Comparison of ENCODE assay signal across 1 cellular context in the genomic region with DNA sequence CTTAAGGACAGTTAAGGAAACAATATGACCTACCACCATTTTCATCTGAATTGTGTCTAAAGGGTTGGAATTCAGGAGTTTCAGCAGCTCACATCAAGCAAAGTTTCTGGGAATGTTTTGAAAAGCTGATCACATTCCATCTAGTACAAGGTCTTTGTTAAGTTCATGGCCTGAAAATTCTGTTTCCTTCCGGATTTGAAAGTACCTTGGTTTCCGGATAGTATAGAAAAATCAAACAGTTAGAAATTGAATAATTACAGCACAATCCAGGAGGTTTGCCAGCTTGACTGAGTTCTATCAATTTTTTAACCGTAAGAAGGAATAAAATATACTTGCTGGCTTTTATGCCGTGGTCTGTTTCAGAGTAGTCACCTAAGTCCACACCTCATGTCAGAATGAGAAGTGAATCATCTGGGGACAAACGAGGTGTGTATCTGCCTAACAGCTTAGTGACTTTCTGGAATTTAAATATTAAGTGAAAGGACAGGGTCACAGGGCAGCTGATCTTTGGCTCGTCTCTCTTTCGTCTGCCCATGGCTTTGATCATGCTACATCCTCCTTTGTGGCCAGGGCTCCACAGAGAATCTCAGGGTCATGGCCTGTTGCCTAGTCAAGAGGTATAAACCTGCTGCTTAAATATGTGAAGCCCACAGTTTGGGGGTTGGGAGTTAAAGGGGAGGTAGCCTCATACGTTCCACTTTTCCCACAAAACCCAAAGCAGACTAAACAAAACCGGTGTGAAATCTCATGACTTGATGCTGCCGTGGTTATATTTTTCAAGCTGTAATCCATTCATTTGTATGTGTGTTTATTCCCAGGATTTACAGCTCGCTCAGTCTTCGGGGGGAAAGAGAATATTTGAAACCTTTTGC.
TF ChIP-seq lines count a peak whose summit lies in the region.

No MANE protein-coding gene starts in this region.

TF ChIP-seq in GM23338, 12 proteins besides CTCF, POLR2A, EP300 and RAD21 (continued from another document):
- TF ChIP-seq, protein P1, sequence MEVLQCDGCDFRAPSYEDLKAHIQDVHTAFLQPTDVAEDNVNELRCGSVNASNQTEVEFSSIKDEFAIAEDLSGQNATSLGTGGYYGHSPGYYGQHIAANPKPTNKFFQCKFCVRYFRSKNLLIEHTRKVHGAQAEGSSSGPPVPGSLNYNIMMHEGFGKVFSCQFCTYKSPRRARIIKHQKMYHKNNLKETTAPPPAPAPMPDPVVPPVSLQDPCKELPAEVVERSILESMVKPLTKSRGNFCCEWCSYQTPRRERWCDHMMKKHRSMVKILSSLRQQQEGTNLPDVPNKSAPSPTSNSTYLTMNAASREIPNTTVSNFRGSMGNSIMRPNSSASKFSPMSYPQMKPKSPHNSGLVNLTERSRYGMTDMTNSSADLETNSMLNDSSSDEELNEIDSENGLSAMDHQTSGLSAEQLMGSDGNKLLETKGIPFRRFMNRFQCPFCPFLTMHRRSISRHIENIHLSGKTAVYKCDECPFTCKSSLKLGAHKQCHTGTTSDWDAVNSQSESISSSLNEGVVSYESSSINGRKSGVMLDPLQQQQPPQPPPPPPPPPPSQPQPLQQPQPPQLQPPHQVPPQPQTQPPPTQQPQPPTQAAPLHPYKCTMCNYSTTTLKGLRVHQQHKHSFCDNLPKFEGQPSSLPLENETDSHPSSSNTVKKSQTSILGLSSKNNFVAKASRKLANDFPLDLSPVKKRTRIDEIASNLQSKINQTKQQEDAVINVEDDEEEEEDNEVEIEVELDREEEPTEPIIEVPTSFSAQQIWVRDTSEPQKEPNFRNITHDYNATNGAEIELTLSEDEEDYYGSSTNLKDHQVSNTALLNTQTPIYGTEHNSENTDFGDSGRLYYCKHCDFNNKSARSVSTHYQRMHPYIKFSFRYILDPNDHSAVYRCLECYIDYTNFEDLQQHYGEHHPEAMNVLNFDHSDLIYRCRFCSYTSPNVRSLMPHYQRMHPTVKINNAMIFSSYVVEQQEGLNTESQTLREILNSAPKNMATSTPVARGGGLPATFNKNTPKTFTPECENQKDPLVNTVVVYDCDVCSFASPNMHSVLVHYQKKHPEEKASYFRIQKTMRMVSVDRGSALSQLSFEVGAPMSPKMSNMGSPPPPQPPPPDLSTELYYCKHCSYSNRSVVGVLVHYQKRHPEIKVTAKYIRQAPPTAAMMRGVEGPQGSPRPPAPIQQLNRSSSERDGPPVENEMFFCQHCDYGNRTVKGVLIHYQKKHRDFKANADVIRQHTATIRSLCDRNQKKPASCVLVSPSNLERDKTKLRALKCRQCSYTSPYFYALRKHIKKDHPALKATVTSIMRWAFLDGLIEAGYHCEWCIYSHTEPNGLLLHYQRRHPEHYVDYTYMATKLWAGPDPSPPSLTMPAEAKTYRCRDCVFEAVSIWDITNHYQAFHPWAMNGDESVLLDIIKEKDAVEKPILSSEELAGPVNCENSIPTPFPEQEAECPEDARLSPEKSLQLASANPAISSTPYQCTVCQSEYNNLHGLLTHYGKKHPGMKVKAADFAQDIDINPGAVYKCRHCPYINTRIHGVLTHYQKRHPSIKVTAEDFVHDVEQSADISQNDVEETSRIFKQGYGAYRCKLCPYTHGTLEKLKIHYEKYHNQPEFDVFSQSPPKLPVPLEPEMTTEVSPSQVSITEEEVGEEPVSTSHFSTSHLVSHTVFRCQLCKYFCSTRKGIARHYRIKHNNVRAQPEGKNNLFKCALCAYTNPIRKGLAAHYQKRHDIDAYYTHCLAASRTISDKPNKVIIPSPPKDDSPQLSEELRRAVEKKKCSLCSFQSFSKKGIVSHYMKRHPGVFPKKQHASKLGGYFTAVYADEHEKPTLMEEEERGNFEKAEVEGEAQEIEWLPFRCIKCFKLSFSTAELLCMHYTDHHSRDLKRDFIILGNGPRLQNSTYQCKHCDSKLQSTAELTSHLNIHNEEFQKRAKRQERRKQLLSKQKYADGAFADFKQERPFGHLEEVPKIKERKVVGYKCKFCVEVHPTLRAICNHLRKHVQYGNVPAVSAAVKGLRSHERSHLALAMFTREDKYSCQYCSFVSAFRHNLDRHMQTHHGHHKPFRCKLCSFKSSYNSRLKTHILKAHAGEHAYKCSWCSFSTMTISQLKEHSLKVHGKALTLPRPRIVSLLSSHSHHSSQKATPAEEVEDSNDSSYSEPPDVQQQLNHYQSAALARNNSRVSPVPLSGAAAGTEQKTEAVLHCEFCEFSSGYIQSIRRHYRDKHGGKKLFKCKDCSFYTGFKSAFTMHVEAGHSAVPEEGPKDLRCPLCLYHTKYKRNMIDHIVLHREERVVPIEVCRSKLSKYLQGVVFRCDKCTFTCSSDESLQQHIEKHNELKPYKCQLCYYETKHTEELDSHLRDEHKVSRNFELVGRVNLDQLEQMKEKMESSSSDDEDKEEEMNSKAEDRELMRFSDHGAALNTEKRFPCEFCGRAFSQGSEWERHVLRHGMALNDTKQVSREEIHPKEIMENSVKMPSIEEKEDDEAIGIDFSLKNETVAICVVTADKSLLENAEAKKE (CRISPR knock-in tag; IDR thresholded peaks at IDR 0.05) = no peak
- TF ChIP-seq, protein P2, sequence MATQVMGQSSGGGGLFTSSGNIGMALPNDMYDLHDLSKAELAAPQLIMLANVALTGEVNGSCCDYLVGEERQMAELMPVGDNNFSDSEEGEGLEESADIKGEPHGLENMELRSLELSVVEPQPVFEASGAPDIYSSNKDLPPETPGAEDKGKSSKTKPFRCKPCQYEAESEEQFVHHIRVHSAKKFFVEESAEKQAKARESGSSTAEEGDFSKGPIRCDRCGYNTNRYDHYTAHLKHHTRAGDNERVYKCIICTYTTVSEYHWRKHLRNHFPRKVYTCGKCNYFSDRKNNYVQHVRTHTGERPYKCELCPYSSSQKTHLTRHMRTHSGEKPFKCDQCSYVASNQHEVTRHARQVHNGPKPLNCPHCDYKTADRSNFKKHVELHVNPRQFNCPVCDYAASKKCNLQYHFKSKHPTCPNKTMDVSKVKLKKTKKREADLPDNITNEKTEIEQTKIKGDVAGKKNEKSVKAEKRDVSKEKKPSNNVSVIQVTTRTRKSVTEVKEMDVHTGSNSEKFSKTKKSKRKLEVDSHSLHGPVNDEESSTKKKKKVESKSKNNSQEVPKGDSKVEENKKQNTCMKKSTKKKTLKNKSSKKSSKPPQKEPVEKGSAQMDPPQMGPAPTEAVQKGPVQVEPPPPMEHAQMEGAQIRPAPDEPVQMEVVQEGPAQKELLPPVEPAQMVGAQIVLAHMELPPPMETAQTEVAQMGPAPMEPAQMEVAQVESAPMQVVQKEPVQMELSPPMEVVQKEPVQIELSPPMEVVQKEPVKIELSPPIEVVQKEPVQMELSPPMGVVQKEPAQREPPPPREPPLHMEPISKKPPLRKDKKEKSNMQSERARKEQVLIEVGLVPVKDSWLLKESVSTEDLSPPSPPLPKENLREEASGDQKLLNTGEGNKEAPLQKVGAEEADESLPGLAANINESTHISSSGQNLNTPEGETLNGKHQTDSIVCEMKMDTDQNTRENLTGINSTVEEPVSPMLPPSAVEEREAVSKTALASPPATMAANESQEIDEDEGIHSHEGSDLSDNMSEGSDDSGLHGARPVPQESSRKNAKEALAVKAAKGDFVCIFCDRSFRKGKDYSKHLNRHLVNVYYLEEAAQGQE (IDR thresholded peaks at IDR 0.05; ENCODE audit: unreplicated experiment) = no peak
- TF ChIP-seq ZNF114 (CRISPR knock-in tag; IDR thresholded peaks at IDR 0.05) (no peak), CREB1 (CRISPR knock-in tag; IDR thresholded peaks at IDR 0.05; ENCODE audit: low read depth) (no peak), STAT1 (IDR thresholded peaks at IDR 0.05; ENCODE audit: unreplicated experiment) (no peak), POLR2AphosphoS5 (IDR thresholded peaks at IDR 0.05; ENCODE audit: low read depth) (no peak), NANOG (IDR thresholded peaks at IDR 0.05; ENCODE audit: borderline replicate concordance) (no peak), JUNB (IDR thresholded peaks at IDR 0.05; ENCODE audit: unreplicated experiment) (no peak), EZH2 (IDR thresholded peaks at IDR 0.05; ENCODE audit: low read depth, unreplicated experiment) (no peak)
